8 cellular contexts compared by ENCODE assay signal in the genomic region with DNA sequence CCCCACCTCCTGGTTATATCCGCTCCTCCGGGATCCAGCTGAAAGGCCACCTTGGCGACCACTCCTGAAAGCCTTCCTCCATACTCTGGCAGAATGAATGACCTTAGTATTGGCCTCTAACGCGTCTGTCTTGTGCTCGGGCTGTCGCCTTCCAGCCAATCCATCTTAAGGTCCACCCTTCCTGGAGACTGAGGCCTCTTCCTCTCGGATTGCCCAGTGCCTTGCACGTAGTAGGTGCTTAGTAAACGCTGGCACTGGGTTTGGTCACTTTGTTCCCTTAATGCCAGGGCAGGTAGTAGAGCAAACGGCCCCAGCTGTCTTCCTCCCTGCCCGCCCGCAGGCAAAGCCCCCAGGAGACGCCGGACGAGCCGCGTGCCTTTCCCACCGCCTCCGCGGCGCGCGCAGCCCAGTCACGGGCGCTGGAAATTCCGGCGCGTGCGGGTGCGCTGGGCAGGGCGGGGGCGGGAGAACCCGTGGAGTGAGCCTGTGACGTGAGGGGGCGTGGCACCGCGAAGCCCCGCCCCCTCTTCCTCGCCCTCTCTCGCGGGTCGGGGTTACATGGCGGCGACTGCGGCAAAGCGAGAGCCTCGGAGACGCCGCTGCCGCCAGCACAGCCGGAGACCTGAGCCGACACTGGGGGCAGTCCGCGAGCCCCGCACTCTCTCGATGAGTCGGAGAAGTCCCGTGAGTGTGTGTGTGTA. TPM values are rescaled to one million over a fixed set of nuclear protein-coding genes. Genes with fewer than 3 reads are reported as not detected.
DNase-seq lines count a peak whose midpoint lies in the region; ATAC-seq and TF ChIP-seq lines count a peak whose summit lies in the region.

TSS of gene MAPK6 (plus strand) at position 527 of the 701 bp plus-strand sequence. CDS start 27,242 bp downstream, outside the sequence.

- peaks cover 3% of the 10 kb centered on the region for H3K36me3 Mint-ChIP-seq in chondrocyte (ENCODE audit: low read depth)

- H3K9me3 Mint-ChIP-seq in chondrocyte (ENCODE audit: low read depth): no peaks in the 10 kb centered on the region

- peak within 1 kb of the TSS; percentile 92 for H3K4me3 Mint-ChIP-seq in chondrocyte (ENCODE audit: unreplicated experiment)

- H3K27ac Mint-ChIP-seq in chondrocyte (ENCODE audit: unreplicated experiment): peak within 1 kb of the TSS; percentile 100

- no peaks in the 10 kb centered on the region for H3K27me3 Mint-ChIP-seq in chondrocyte (ENCODE audit: low read depth)

- peaks cover 42% of the 10 kb centered on the region for H3K4me1 Mint-ChIP-seq in chondrocyte (ENCODE audit: low read depth)

- TF ChIP-seq CTCF in AG10803 (conservative IDR thresholded peaks at IDR 0.05; ENCODE audit: low read length) (no peak), chondrocyte (IDR thresholded peaks at IDR 0.05) (peak; percentile 13)

- ATAC-seq in GM19023 (IDR thresholded peaks at IDR 0.05; ENCODE audit: unreplicated experiment) (peak; percentile 75), HG03196 (IDR thresholded peaks at IDR 0.05; ENCODE audit: unreplicated experiment) (peak; percentile 68)

- DNase-seq in AG10803 (ENCODE audit: low read depth) (peak; percentile 92), NCI-H460 (ENCODE audit: extremely low read depth, low read depth) (peak; percentile 85), chondrocyte (ENCODE audit: low spot score) (peak; percentile 94), kidney tubule cell (ENCODE audit: low spot score) (peak; percentile 94)
- DNase-seq in activated CD4-positive, alpha-beta T cell treated with anti-CD3 and anti-CD28 coated beads for 24 hours (ENCODE audit: low read depth in 2 of 2): peak; percentile 92
- peak; percentile 88 to 95 for DNase-seq in stimulated activated CD4-positive, alpha-beta T cell treated with anti-CD3 and anti-CD28 coated beads, Interleukin-1b, Interleukin-23, amount 100 ng/mL, for 1 hour (ENCODE audit: low read depth in 2 of 2)

- peak within 1 kb of the TSS; percentile 94 for H3K4me3 ChIP-seq in AG10803 (ENCODE audit: low read length)

RNA-seq across cellular contexts. Expression of gene MAPK6, which starts in this region (rescaled TPM):
- total RNA-seq in NCI-H460 (2014; rRNA removed; shearing (Covaris generic)): 153 and 160 TPM in 2 replicates
- 47.4 and 78.7 TPM in 2 replicates for polyA plus RNA-seq in NCI-H460 (2014; cell fraction: nucleus; rRNA removed)
- 45.2 to 60.1 TPM (median 59.0 TPM) in 3 replicates for total RNA-seq in chondrocyte

Comparison
In these comparisons a context has a peak if more than half of its experiments do, and no peak if none do; other contexts are left out.
1. Peak in every context shown above with its lines: DNase-seq, ATAC-seq and H3K4me3 ChIP-seq.